35 cellular contexts compared by ENCODE assay signal in genomic region chr7:111815354-111815753, GRCh38.
"Had no signal": no experiment of that assay in that cellular context is flagged by ENCODE, and none has a peak within 500 bp of the region (broad histone marks: within the 10 kb centered on the region; RNA-seq: fewer than 3 reads in every experiment).

No MANE protein-coding gene starts in this region.

- H3K36me3 ChIP-seq: MG63 had no signal

- H3K27me3 ChIP-seq: MG63 had no signal

- H3K4me3 ChIP-seq: MG63 had no signal

- DNase-seq: Karpas-422, Kasumi-1, MG63, MM.1S, MV-4-11, NCI-H1048, NCI-H1092, NCI-H1092 treated with DMSO at 0.1 percent for 48 hours, NCI-H1105, NCI-H1105 treated with DMSO at 0.1 percent for 48 hours, NCI-H1417, NCI-H1417 treated with DMSO at 0.1 percent for 48 hours, NCI-H1436, NCI-H1436 treated with DMSO at 0.1 percent for 48 hours, NCI-H146, NCI-H1694, NCI-H1694 treated with DMSO at 0.1 percent for 48 hours, NCI-H187, NCI-H187 treated with DMSO at 0.1 percent for 48 hours, NCI-H1930, NCI-H2029, NCI-H2029 treated with DMSO at 0.1 percent for 48 hours, NCI-H2081, NCI-H2081 treated with DMSO at 0.1 percent for 48 hours, NCI-H2107, NCI-H2171, NCI-H2171 treated with DMSO at 0.1 percent for 48 hours, NCI-H2227 treated with DMSO at 0.1 percent for 48 hours, NCI-H226, NCI-H345, NCI-H446, NCI-H446 treated with DMSO at 0.1 percent for 48 hours, NCI-H510A, NCI-H510A treated with DMSO at 0.1 percent for 48 hours, NCI-H524 had no signal

- H3K9me3 ChIP-seq: MG63 had no signal
